In genomic region chr22:24506802-24507438, GRCh38 we compare ENCODE assay signal across 10 cellular contexts. TPM values are rescaled to one million over a fixed set of nuclear protein-coding genes. Genes with fewer than 3 reads are reported as not detected.
DNase-seq lines count a peak whose midpoint lies in the region; ATAC-seq and TF ChIP-seq lines count a peak whose summit lies in the region.
"Had no signal": no experiment of that assay in that cellular context is flagged by ENCODE, and none has a peak within 500 bp of the region (broad histone marks: within the 10 kb centered on the region; RNA-seq: fewer than 3 reads in every experiment).

No MANE protein-coding gene starts in this region.

- H3K4me3 ChIP-seq in Caco-2 (ENCODE audit: low read depth, low read length) = no peak overlapping the region
- peak overlapping the region; percentile 47 for H3K4me3 ChIP-seq in Karpas-422 (ENCODE audit: low read length)
- no peak overlapping the region for H3K4me3 ChIP-seq in OCI-LY3 (ENCODE audit: low read length)
- no peak overlapping the region for H3K4me3 ChIP-seq in BE2C (ENCODE audit: low read depth, low read length)
- H3K4me3 ChIP-seq in CD4-positive, alpha-beta memory T cell (ENCODE audit: low read length in 2 of 2) = no peak overlapping the region

- peak overlapping the region; percentile 77 for H3K27ac Mint-ChIP-seq in Caco-2 (ENCODE audit: unreplicated experiment)
- H3K27ac Mint-ChIP-seq in CD4-positive, alpha-beta memory T cell = no peak overlapping the region

- intact Hi-C loops in Caco-2 (cut with micrococcal nuclease; ENCODE audit: unreplicated experiment) = loop anchor here (1.0 to 2.0 kb wide), 3 partner anchors 7 to 14 kb away; no protein-coding TSS in a partner anchor
- intact Hi-C loops in CD4-positive, alpha-beta memory T cell (cut with micrococcal nuclease) = no loop called here

- no peaks in the 10 kb centered on the region for H3K9me2 ChIP-seq in Karpas-422 (replicated peaks; ENCODE audit: insufficient read depth, low read length)

- peaks cover 13% of the 10 kb centered on the region for H3K36me3 Mint-ChIP-seq in Caco-2 (ENCODE audit: insufficient read depth, unreplicated experiment)
- H3K36me3 Mint-ChIP-seq in CD4-positive, alpha-beta memory T cell = no peaks in the 10 kb centered on the region

- peaks cover 62% of the 10 kb centered on the region for H3K4me1 Mint-ChIP-seq in Caco-2 (ENCODE audit: low read depth, unreplicated experiment)
- H3K4me1 Mint-ChIP-seq in CD4-positive, alpha-beta memory T cell = peaks cover 0 to 8% (median 4%) of the 10 kb centered on the region in 4 donors

- CTCF ChIA-PET in Caco-2 (lab: Charles Lee) = interaction anchor here (0.8 to 3.5 kb wide), 4 partner anchors 7 to 85 kb away, joined by 3 to 21 read pairs (median 8); no protein-coding TSS in a partner anchor
- CTCF ChIA-PET in CD4-positive, alpha-beta memory T cell (lab: Charles Lee; ENCODE audit: partially characterized antibody) = interaction anchor here (0.9 to 7.3 kb wide), 2 partner anchors 16 to 83 kb away, joined by 3 to 82 read pairs; no protein-coding TSS in a partner anchor

- no peaks in the 10 kb centered on the region for H3K79me2 ChIP-seq in Karpas-422 (ENCODE audit: low read length)
- H3K79me2 ChIP-seq in OCI-LY3 (ENCODE audit: low read length) = no peaks in the 10 kb centered on the region

- H3K27ac ChIP-seq in Karpas-422 (ENCODE audit: low read length) (peak overlapping the region; percentile 94), OCI-LY3 (ENCODE audit: low read length) (no peak overlapping the region)
- no peak overlapping the region for H3K27ac ChIP-seq in CD4-positive, alpha-beta memory T cell (ENCODE audit: low read depth, low read length)

- DNase-seq in Caco-2 (peak in 1 of 2 experiments; percentile 58), Karpas-422 (peak; percentile 64), left lobe of liver (ENCODE audit: low spot score) (no peak), BE2C (no peak), SHP77 treated with DMSO at 0.1 percent for 48 hours (lab: John Stamatoyannopoulos, UW) (no peak)
- DNase-seq in CD4-positive, alpha-beta memory T cell = no peak
- DNase-seq: effector memory CD4-positive, alpha-beta T cell had no signal

- H3K4me2 ChIP-seq in Karpas-422 (ENCODE audit: low read depth, low read length, poor library complexity, severe bottlenecking) = peak overlapping the region; percentile 62
- 0 out of 2 replicates have a peak overlapping the region, but pooled peaks have one; percentile 3 for H3K4me2 ChIP-seq in OCI-LY3 (ENCODE audit: low read length)

- no peaks in the 10 kb centered on the region for H3K27me3 Mint-ChIP-seq in Caco-2 (ENCODE audit: insufficient read depth, unreplicated experiment)
- no peaks in the 10 kb centered on the region for H3K27me3 Mint-ChIP-seq in CD4-positive, alpha-beta memory T cell

- H4K20me1 ChIP-seq in Karpas-422 (ENCODE audit: insufficient read depth, low read depth, low read length) = no peaks in the 10 kb centered on the region
- H4K20me1 ChIP-seq in OCI-LY3 (ENCODE audit: insufficient read depth, low read length) = no peaks in the 10 kb centered on the region

- ATAC-seq in left lobe of liver = peak; percentile 1
- ATAC-seq in HG03442 (IDR thresholded peaks at IDR 0.05; ENCODE audit: unreplicated experiment) = no peak

- H3K4me1 ChIP-seq in Caco-2 (peaks cover 89% of the 10 kb centered on the region), Karpas-422 (ENCODE audit: low read length) (peaks cover 84% of the 10 kb centered on the region), OCI-LY3 (ENCODE audit: low read length) (peaks cover 37% of the 10 kb centered on the region), BE2C (peaks cover 19% of the 10 kb centered on the region)
- H3K4me1 ChIP-seq in CD4-positive, alpha-beta memory T cell (ENCODE audit: insufficient read depth, low read length) = no peaks in the 10 kb centered on the region

- TF ChIP-seq CTCF in Caco-2 (IDR thresholded peaks at IDR 0.05; ENCODE audit: insufficient read depth in 1 of 2, low read depth in 1 of 2, low read length in 1 of 2, severe bottlenecking in 1 of 2, unreplicated experiment in 1 of 2) (no peak), OCI-LY3 (IDR thresholded peaks at IDR 0.05; ENCODE audit: low read depth, low read length) (no peak), BE2C (IDR thresholded peaks at IDR 0.05; ENCODE audit: low read depth, low read length) (no peak)

- POLR2A ChIA-PET in Caco-2 (lab: Charles Lee) = interaction anchor here (0.9 to 1.5 kb wide), 2 partner anchors 15 to 33 kb away, joined by 4 to 9 read pairs; no protein-coding TSS in a partner anchor
- POLR2A ChIA-PET in CD4-positive, alpha-beta memory T cell (lab: Charles Lee; ENCODE audit: partially characterized antibody) = interaction anchor here (1.1 kb wide), 1 partner anchor 32 kb away, joined by 3 read pairs; no protein-coding TSS in a partner anchor

- H3K9me3 ChIP-seq in Caco-2 (no peaks in the 10 kb centered on the region), Karpas-422 (ENCODE audit: low read length) (no peaks in the 10 kb centered on the region), OCI-LY3 (ENCODE audit: insufficient read depth, low read length) (no peaks in the 10 kb centered on the region), BE2C (no peaks in the 10 kb centered on the region)
- H3K9me3 ChIP-seq in CD4-positive, alpha-beta memory T cell (ENCODE audit: control insufficient read depth in 1 of 2, low read length in 2 of 2) = no peaks in the 10 kb centered on the region

- H3K36me3 ChIP-seq in Caco-2 (ENCODE audit: control insufficient read depth, insufficient read depth, low read length) (no peaks in the 10 kb centered on the region), Karpas-422 (ENCODE audit: insufficient read depth, low read length) (no peaks in the 10 kb centered on the region), OCI-LY3 (replicated peaks; ENCODE audit: low read depth, low read length) (no peaks in the 10 kb centered on the region), BE2C (no peaks in the 10 kb centered on the region)
- no peaks in the 10 kb centered on the region for H3K36me3 ChIP-seq in CD4-positive, alpha-beta memory T cell (ENCODE audit: insufficient read depth, low read length)

- no peaks in the 10 kb centered on the region for H3K27me3 ChIP-seq in Caco-2 (replicated peaks; ENCODE audit: control insufficient read depth, insufficient read depth, low read length)
- H3K27me3 ChIP-seq in Karpas-422 (ENCODE audit: low read length) = no peaks in the 10 kb centered on the region
- H3K27me3 ChIP-seq in OCI-LY3 (ENCODE audit: low read depth, low read length) = peaks cover 12% of the 10 kb centered on the region; the same call in 1 of the 2 replicates
- no peaks in the 10 kb centered on the region for H3K27me3 ChIP-seq in BE2C
- no peaks in the 10 kb centered on the region for H3K27me3 ChIP-seq in CD4-positive, alpha-beta memory T cell (ENCODE audit: insufficient read depth, low read length)

- H3K9me3 Mint-ChIP-seq in Caco-2 (ENCODE audit: unreplicated experiment) = no peaks in the 10 kb centered on the region
- no peaks in the 10 kb centered on the region for H3K9me3 Mint-ChIP-seq in CD4-positive, alpha-beta memory T cell

- no TSS peak for BruUV-seq in Caco-2 (replicated peaks; lab: Mats Ljungman, UMichigan)

- peak overlapping the region; percentile 59 for H3K9ac ChIP-seq in Karpas-422 (ENCODE audit: low read length)
- H3K9ac ChIP-seq in OCI-LY3 (ENCODE audit: low read length) = no peak overlapping the region

- H2AFZ ChIP-seq in Karpas-422 (ENCODE audit: low read length) = no peak overlapping the region
- H2AFZ ChIP-seq in OCI-LY3 (ENCODE audit: low read depth, low read length) = no peak overlapping the region

- peak overlapping the region; percentile 67 for H3K4me3 Mint-ChIP-seq in Caco-2 (ENCODE audit: unreplicated experiment)
- H3K4me3 Mint-ChIP-seq in CD4-positive, alpha-beta memory T cell = no peak overlapping the region

RNA-seq across cellular contexts. Expression of gene UPB1, which starts 11.8 kb away (rescaled TPM):
- 5.6 and 6.7 TPM in 2 replicates for total RNA-seq in Caco-2 (2022)
- 0.19 and 1.3 TPM in 2 replicates for total RNA-seq in Karpas-422 (2014; rRNA removed; shearing (Covaris generic); ENCODE audit: low replicate concordance)
- total RNA-seq in left lobe of liver = 184 TPM
- polyA plus RNA-seq in BE2C (2012; ENCODE audit: insufficient read depth, insufficient read length, low read depth) = 15.2 TPM
- 1 to 10 TPM; 1.1 to 1.4 TPM for total RNA-seq in CD4-positive, alpha-beta memory T cell
- polyA plus RNA-seq in CD4-positive, alpha-beta memory T cell = not detected
- total RNA-seq: myocyte had no signal

RNA-seq across cellular contexts. Expression of gene GUCD1, which starts 48.0 kb away (rescaled TPM):
- total RNA-seq in Caco-2 (2022) = 120 and 127 TPM in 2 replicates
- total RNA-seq in Karpas-422 (2014; rRNA removed; shearing (Covaris generic); ENCODE audit: low replicate concordance) = 116 and 144 TPM in 2 replicates
- total RNA-seq in left lobe of liver = 192 TPM
- 49.5 TPM for polyA plus RNA-seq in BE2C (2012; ENCODE audit: insufficient read depth, insufficient read length, low read depth)
- total RNA-seq in CD4-positive, alpha-beta memory T cell = 10 to 100 TPM; 65.0 to 65.5 TPM
- 10 to 100 TPM; 44.2 to 47.3 TPM for polyA plus RNA-seq in CD4-positive, alpha-beta memory T cell

RNA-seq across cellular contexts. Expression of gene SNRPD3, which starts 48.9 kb away (rescaled TPM):
- total RNA-seq in Caco-2 (2022) = 202 and 217 TPM in 2 replicates
- total RNA-seq in Karpas-422 (2014; rRNA removed; shearing (Covaris generic); ENCODE audit: low replicate concordance) = 217 and 263 TPM in 2 replicates
- total RNA-seq in left lobe of liver = 37.7 TPM
- 546 TPM for polyA plus RNA-seq in BE2C (2012; ENCODE audit: insufficient read depth, insufficient read length, low read depth)
- 10 to 100 TPM; 77.6 to 85.0 TPM for total RNA-seq in CD4-positive, alpha-beta memory T cell
- polyA plus RNA-seq in CD4-positive, alpha-beta memory T cell = 100 to 1,000 TPM in 1 of 2 donors, 10 to 100 TPM in 1; 62.6 to 102 TPM

Comparison
In these comparisons a context has a peak if more than half of its experiments do, and no peak if none do; other contexts are left out.
1. RNA of gene UPB1, which starts 11.8 kb away (total RNA-seq): 184 TPM in left lobe of liver (single experiment); 5.6 to 6.7 TPM in Caco-2, 1.1 to 1.4 TPM in CD4-positive, alpha-beta memory T cell and 0.19 to 1.3 TPM in Karpas-422; every median in the first group is over 10 times any median in the second.